8 cellular contexts compared by ENCODE assay signal in genomic region chr2:176491172-176491904, GRCh38.
A peak's percentile ranks its signal among the peaks of the same experiment; 100 is the strongest.
DNase-seq lines count a peak whose midpoint lies in the region; ATAC-seq lines count a peak whose summit lies in the region.

No MANE protein-coding gene starts in this region.

- no peaks in the 10 kb centered on the region for H3K27me3 ChIP-seq in GM23248 (replicated peaks; ENCODE audit: insufficient read depth)
- H3K27me3 ChIP-seq in effector memory CD4-positive, alpha-beta T cell (replicated peaks; ENCODE audit: control insufficient read depth, insufficient read depth, low read length, poor library complexity, severe bottlenecking), result no peaks in the 10 kb centered on the region

- peak overlapping the region; percentile 80 for H3K27ac ChIP-seq in GM23248
- peak overlapping the region; percentile 75 for H3K27ac ChIP-seq in KOPT-K1 (ENCODE audit: low read depth, low read length, poor library complexity, severe bottlenecking)
- H3K27ac ChIP-seq in substantia nigra (ENCODE audit: low read depth, low read length, poor library complexity, severe bottlenecking), result no peak overlapping the region
- H3K27ac ChIP-seq in effector memory CD4-positive, alpha-beta T cell (ENCODE audit: insufficient read depth, low read length, poor library complexity, severe bottlenecking), result no peak overlapping the region

- H3K4me2 ChIP-seq in GM23248 (ENCODE audit: unreplicated experiment), result peak overlapping the region; percentile 76

- peak overlapping the region; percentile 53 for H3K4me3 ChIP-seq in GM23248
- no peak overlapping the region for H3K4me3 ChIP-seq in effector memory CD4-positive, alpha-beta T cell (ENCODE audit: insufficient read depth, low read depth, low read length, poor library complexity, severe bottlenecking)

- H3K9me3 ChIP-seq in GM23248 (ENCODE audit: low read depth) (no peaks in the 10 kb centered on the region), KOPT-K1 (ENCODE audit: insufficient read depth, low read length, poor library complexity, severe bottlenecking) (no peaks in the 10 kb centered on the region)
- no peaks in the 10 kb centered on the region for H3K9me3 ChIP-seq in effector memory CD4-positive, alpha-beta T cell (ENCODE audit: control insufficient read depth, low read length)

- in situ Hi-C loops in GM23248 (cut with MboI), result no loop called here

- no peaks in the 10 kb centered on the region for H4K20me1 ChIP-seq in GM23248 (ENCODE audit: insufficient read depth)

- no peaks in the 10 kb centered on the region; the same call in 1 of the 2 replicates for H3K9me2 ChIP-seq in GM23248 (ENCODE audit: insufficient read depth)

- H3K9ac ChIP-seq in GM23248, result peak overlapping the region; percentile 66

- peak overlapping the region; percentile 65 for H2AFZ ChIP-seq in GM23248

- peaks cover 38% of the 10 kb centered on the region for H3F3A ChIP-seq in GM23248 (ENCODE audit: insufficient read depth)

- H3K79me2 ChIP-seq in GM23248 (ENCODE audit: insufficient read depth), result no peaks in the 10 kb centered on the region

- peaks cover 54% of the 10 kb centered on the region for H3K4me1 ChIP-seq in GM23248 (ENCODE audit: insufficient read depth)
- no peaks in the 10 kb centered on the region for H3K4me1 ChIP-seq in effector memory CD4-positive, alpha-beta T cell (ENCODE audit: control insufficient read depth, insufficient read depth, low read length, poor library complexity, severe bottlenecking)

- H3K36me3 ChIP-seq in GM23248 (ENCODE audit: low read depth), result no peaks in the 10 kb centered on the region
- no peaks in the 10 kb centered on the region for H3K36me3 ChIP-seq in KOPT-K1 (ENCODE audit: insufficient read depth, low read length)
- no peaks in the 10 kb centered on the region for H3K36me3 ChIP-seq in effector memory CD4-positive, alpha-beta T cell (ENCODE audit: control insufficient read depth, insufficient read depth, low read length)

- WGBS in GM23248 (ENCODE audit: low coverage in 1 of 2, low lambda C conversion rate in 2 of 2, missing lambda C conversion rate in 2 of 2), 2 experiments, result 1% methylated on average over 9 of the region's 9 CpGs

- peak; percentile 98 for DNase-seq in GM23248
- DNase-seq in brain pericyte (ENCODE audit: low read depth, low spot score), result peak; percentile 53
- DNase-seq in myocyte (ENCODE audit: low read depth), result peak; percentile 99
- DNase-seq in substantia nigra (lab: John Stamatoyannopoulos, UW), result no peak
- no peak for DNase-seq in stimulated activated naive CD4-positive, alpha-beta T cell (lab: John Stamatoyannopoulos, UW)
- DNase-seq in effector memory CD4-positive, alpha-beta T cell, result no peak

- peak; percentile 93 for ATAC-seq in GM18499 (IDR thresholded peaks at IDR 0.05; ENCODE audit: insufficient read depth, unreplicated experiment)

Comparison
In these comparisons a context has a peak if more than half of its experiments do, and no peak if none do; other contexts are left out.
1. DNase-seq: peak in GM23248 (single experiment), brain pericyte (single experiment) and myocyte (single experiment); none in substantia nigra (0 of 49), stimulated activated naive CD4-positive, alpha-beta T cell (0 of 6) and effector memory CD4-positive, alpha-beta T cell (0 of 3).
2. H3K27ac ChIP-seq: peak in GM23248 (single experiment) and KOPT-K1 (single experiment); none in substantia nigra (single experiment) and effector memory CD4-positive, alpha-beta T cell (single experiment).